Comparison of ENCODE assay signal across 8 cellular contexts in genomic region chr19:10961073-10961762, GRCh38. TPM values are rescaled to one million over a fixed set of nuclear protein-coding genes. Genes with fewer than 3 reads are reported as not detected.
DNase-seq lines count a peak whose midpoint lies in the region; ATAC-seq and TF ChIP-seq lines count a peak whose summit lies in the region.

No MANE protein-coding gene starts in this region.

- H3F3A ChIP-seq in PC-9 (ENCODE audit: insufficient read depth, low read depth) = peaks cover 3% of the 10 kb centered on the region; the same call in 1 of the 2 replicates

- H3K36me3 ChIP-seq in PC-9 (ENCODE audit: low read depth) = no peaks in the 10 kb centered on the region

- no peaks in the 10 kb centered on the region for H3K9me2 ChIP-seq in PC-9 (ENCODE audit: insufficient read depth)

- H4K20me1 ChIP-seq in PC-9 (ENCODE audit: insufficient read depth) = peaks cover 40% of the 10 kb centered on the region

- no peaks in the 10 kb centered on the region for H3K27me3 Mint-ChIP-seq in activated naive CD4-positive, alpha-beta T cell treated with anti-CD3 and anti-CD28 coated beads, Interleukin-2, amount 10 ng/mL, durations not matched to agents 7 days and 5 days
- H3K27me3 Mint-ChIP-seq in chondrocyte (ENCODE audit: low read depth) = no peaks in the 10 kb centered on the region
- no peaks in the 10 kb centered on the region for H3K27me3 Mint-ChIP-seq in stimulated activated naive CD8-positive, alpha-beta T cell treated with anti-CD3 and anti-CD28 coated beads, Interleukin-15, Interleukin-2, amounts not matched to agents 100 ng/mL and 50 ng/mL, for 24 hours

- TF ChIP-seq CTCF in PC-9 (conservative IDR thresholded peaks at IDR 0.05) = no peak
- no peak for TF ChIP-seq CTCF in chondrocyte (IDR thresholded peaks at IDR 0.05)

- peaks cover 68% of the 10 kb centered on the region for H3K79me2 ChIP-seq in PC-9 (ENCODE audit: low read depth)

- H3K36me3 Mint-ChIP-seq in activated naive CD4-positive, alpha-beta T cell treated with anti-CD3 and anti-CD28 coated beads, Interleukin-2, amount 10 ng/mL, durations not matched to agents 7 days and 5 days = peaks cover 5% of the 10 kb centered on the region
- no peaks in the 10 kb centered on the region for H3K36me3 Mint-ChIP-seq in chondrocyte (ENCODE audit: low read depth)
- peaks cover 3% of the 10 kb centered on the region for H3K36me3 Mint-ChIP-seq in stimulated activated naive CD8-positive, alpha-beta T cell treated with anti-CD3 and anti-CD28 coated beads, Interleukin-15, Interleukin-2, amounts not matched to agents 100 ng/mL and 50 ng/mL, for 24 hours (ENCODE audit: low read depth)

- peak overlapping the region; percentile 70 for H3K4me3 ChIP-seq in PC-9

- DNase-seq in activated naive CD4-positive, alpha-beta T cell treated with anti-CD3 and anti-CD28 coated beads, Interleukin-2, amount 10 ng/mL, durations not matched to agents 7 days and 5 days = no peak
- no peak for DNase-seq in activated naive CD4-positive, alpha-beta T cell (lab: John Stamatoyannopoulos, UW)
- DNase-seq in PC-9 = peak in 1 of 2 experiments; percentile 15
- no peak for DNase-seq in chondrocyte (ENCODE audit: low spot score)
- DNase-seq in left colon = peak in 1 of 2 donors; percentile 50
- no peak for DNase-seq in H4 (ENCODE audit: low spot score)

- H2AFZ ChIP-seq in PC-9 = peak overlapping the region; percentile 75

- no peak overlapping the region for H3K27ac ChIP-seq in PC-9

- POLR2A ChIA-PET in PC-9 (lab: Charles Lee; ENCODE audit: unreplicated experiment) = interaction anchor here (1.0 kb wide), 1 partner anchor 22 kb away, joined by 4 read pairs; no protein-coding TSS in a partner anchor

- H3K4me2 ChIP-seq in PC-9 = peak overlapping the region; percentile 80

- peaks cover 29% of the 10 kb centered on the region for H3K4me1 ChIP-seq in PC-9 (replicated peaks; ENCODE audit: insufficient read depth)

- intact Hi-C loops in PC-9 (cut with micrococcal nuclease; ENCODE audit: unreplicated experiment) (loop anchor here (5.0 kb wide), 1 partner anchor 126 kb away; the partner anchor contains the start of gene LDLR), left colon (cut with DNase I, micrococcal nuclease) (no loop called here)

- peaks cover 50% of the 10 kb centered on the region for H3K4me1 Mint-ChIP-seq in activated naive CD4-positive, alpha-beta T cell treated with anti-CD3 and anti-CD28 coated beads, Interleukin-2, amount 10 ng/mL, durations not matched to agents 7 days and 5 days
- peaks cover 37% of the 10 kb centered on the region for H3K4me1 Mint-ChIP-seq in chondrocyte (ENCODE audit: low read depth)
- peaks cover 55% of the 10 kb centered on the region for H3K4me1 Mint-ChIP-seq in stimulated activated naive CD8-positive, alpha-beta T cell treated with anti-CD3 and anti-CD28 coated beads, Interleukin-15, Interleukin-2, amounts not matched to agents 100 ng/mL and 50 ng/mL, for 24 hours (ENCODE audit: low read depth)

- BruUV-seq in PC-9 (replicated peaks; lab: Mats Ljungman, UMichigan) = no TSS peak

- H3K9me3 ChIP-seq in PC-9 (ENCODE audit: insufficient read depth, low read depth) = no peaks in the 10 kb centered on the region

- H3K9me3 Mint-ChIP-seq in activated naive CD4-positive, alpha-beta T cell treated with anti-CD3 and anti-CD28 coated beads, Interleukin-2, amount 10 ng/mL, durations not matched to agents 7 days and 5 days = no peaks in the 10 kb centered on the region
- H3K9me3 Mint-ChIP-seq in chondrocyte (ENCODE audit: low read depth) = no peaks in the 10 kb centered on the region
- H3K9me3 Mint-ChIP-seq in stimulated activated naive CD8-positive, alpha-beta T cell treated with anti-CD3 and anti-CD28 coated beads, Interleukin-15, Interleukin-2, amounts not matched to agents 100 ng/mL and 50 ng/mL, for 24 hours = no peaks in the 10 kb centered on the region

- ATAC-seq in HG02840 (IDR thresholded peaks at IDR 0.05; ENCODE audit: low FRiP score, unreplicated experiment) = peak; percentile 41
- ATAC-seq in left colon = peak; percentile 30

- peak overlapping the region; percentile 89 for H3K27ac Mint-ChIP-seq in activated naive CD4-positive, alpha-beta T cell treated with anti-CD3 and anti-CD28 coated beads, Interleukin-2, amount 10 ng/mL, durations not matched to agents 7 days and 5 days
- H3K27ac Mint-ChIP-seq in chondrocyte (ENCODE audit: unreplicated experiment) = peak overlapping the region; percentile 93
- H3K27ac Mint-ChIP-seq in stimulated activated naive CD8-positive, alpha-beta T cell treated with anti-CD3 and anti-CD28 coated beads, Interleukin-15, Interleukin-2, amounts not matched to agents 100 ng/mL and 50 ng/mL, for 24 hours = peak overlapping the region; percentile 90

- peak overlapping the region; percentile 90 for H3K4me3 Mint-ChIP-seq in activated naive CD4-positive, alpha-beta T cell treated with anti-CD3 and anti-CD28 coated beads, Interleukin-2, amount 10 ng/mL, durations not matched to agents 7 days and 5 days
- H3K4me3 Mint-ChIP-seq in chondrocyte (ENCODE audit: unreplicated experiment) = peak overlapping the region; percentile 87
- H3K4me3 Mint-ChIP-seq in stimulated activated naive CD8-positive, alpha-beta T cell treated with anti-CD3 and anti-CD28 coated beads, Interleukin-15, Interleukin-2, amounts not matched to agents 100 ng/mL and 50 ng/mL, for 24 hours = peak overlapping the region; percentile 93

- H3K27me3 ChIP-seq in PC-9 (ENCODE audit: insufficient read depth, low read depth) = no peaks in the 10 kb centered on the region

- CTCF ChIA-PET in activated naive CD4-positive, alpha-beta T cell treated with anti-CD3 and anti-CD28 coated beads, Interleukin-2, amount 10 ng/mL, durations not matched to agents 7 days and 5 days (lab: Charles Lee) = interaction anchor here (1.0 kb wide), 1 partner anchor 88 kb away, joined by 3 read pairs; no protein-coding TSS in a partner anchor
- CTCF ChIA-PET in PC-9 (lab: Charles Lee) = no interaction called here

RNA-seq across cellular contexts. Expression of gene SMARCA4, which starts 0.4 kb away (rescaled TPM):
- total RNA-seq in PC-9 (2021) = 128 and 136 TPM in 2 replicates
- total RNA-seq in chondrocyte = 107 to 121 TPM (median 115 TPM) in 3 replicates
- 10 to 100 TPM; 68.7 to 98.6 TPM for total RNA-seq in left colon
- 47.2 and 57.9 TPM in 2 replicates for total RNA-seq in H4 (2014; rRNA removed; shearing (Covaris generic))

RNA-seq across cellular contexts. Expression of gene TIMM29, which starts 32.6 kb away (rescaled TPM):
- total RNA-seq in PC-9 (2021) (22.4 and 26.2 TPM in 2 replicates), chondrocyte (22.1 to 25.7 TPM (median 24.2 TPM) in 3 replicates), left colon (10 to 100 TPM; 23.0 to 24.6 TPM)
- total RNA-seq in H4 (2014; rRNA removed; shearing (Covaris generic)) = 11.2 and 23.5 TPM in 2 replicates

RNA-seq across cellular contexts. Expression of gene YIPF2, which starts 32.8 kb away (rescaled TPM):
- total RNA-seq in PC-9 (2021) (60.2 and 79.8 TPM in 2 replicates), chondrocyte (74.5 to 88.2 TPM (median 76.1 TPM) in 3 replicates), left colon (10 to 100 TPM; 57.8 to 64.8 TPM)
- 31.7 and 42.5 TPM in 2 replicates for total RNA-seq in H4 (2014; rRNA removed; shearing (Covaris generic))
